In genomic region chr2:148754864-148755263, GRCh38 we compare ENCODE assay signal across 20 cellular contexts.
"Had no signal": no experiment of that assay in that cellular context is flagged by ENCODE, and none has a peak within 500 bp of the region (broad histone marks: within the 10 kb centered on the region; RNA-seq: fewer than 3 reads in every experiment).

No MANE protein-coding gene starts in this region.

- H3K9ac ChIP-seq: SK-N-SH had no signal

- H3K4me2 ChIP-seq: SK-N-SH had no signal

- DNase-seq: IMR-90, Karpas-422, KG1, MM.1S, NCI-H1105 treated with DMSO at 0.1 percent for 48 hours, NCI-H1417 treated with DMSO at 0.1 percent for 48 hours, NCI-H146, NCI-H1694 treated with DMSO at 0.1 percent for 48 hours, NCI-H1930, NCI-H2081, NCI-H2107, NCI-H2227 treated with DMSO at 0.1 percent for 48 hours, NCI-H524 treated with DMSO at 0.1 percent for 48 hours, NCI-H69, NCI-H774, Right ventricle myocardium superior, RPMI8226, SIG-M5, SK-N-SH had no signal

- H3K9me2 ChIP-seq: SK-N-SH had no signal

- H3K9me3 ChIP-seq: SK-N-SH had no signal

- ATAC-seq: HepG2 had no signal
